ENCODE assay signal across 17 cellular contexts in genomic region chr9:99046542-99047071, GRCh38. TPM values are rescaled to one million over a fixed set of nuclear protein-coding genes. Genes with fewer than 3 reads are reported as not detected.
DNase-seq lines count a peak whose midpoint lies in the region; ATAC-seq and TF ChIP-seq lines count a peak whose summit lies in the region.
"Had no signal": no experiment of that assay in that cellular context is flagged by ENCODE, and none has a peak within 500 bp of the region (broad histone marks: within the 10 kb centered on the region; RNA-seq: fewer than 3 reads in every experiment).

No MANE protein-coding gene starts in this region.

- H3K9ac ChIP-seq in muscle layer of colon (ENCODE audit: low read length): no peak overlapping the region

- no peak for ATAC-seq in stimulated activated effector memory CD8-positive, alpha-beta T cell treated with anti-CD3 and anti-CD28 coated beads, Interleukin-12 subunit alpha, Interleukin-12 subunit beta, amount 100 ng/mL, for 72 hours
- no peak for ATAC-seq in HG03095 (IDR thresholded peaks at IDR 0.05; ENCODE audit: unreplicated experiment)
- ATAC-seq: A549 had no signal

- H3K27ac ChIP-seq in esophagus muscularis mucosa (replicated peaks in 1 of 4) (peak overlapping the region; percentile 40 to 66 (median 57)), muscle layer of colon (ENCODE audit: low read depth, low read length) (peak overlapping the region; percentile 81)
- H3K27ac ChIP-seq: A549, RWPE1 had no signal

- H3K4me3 Mint-ChIP-seq in stimulated activated effector memory CD8-positive, alpha-beta T cell treated with anti-CD3 and anti-CD28 coated beads, Interleukin-12 subunit alpha, Interleukin-12 subunit beta, amount 100 ng/mL, for 72 hours: no peak overlapping the region
- H3K4me3 Mint-ChIP-seq in endothelial cell (ENCODE audit: unreplicated experiment): no peak overlapping the region
- H3K4me3 Mint-ChIP-seq in Calu3 (ENCODE audit: low read depth, unreplicated experiment): no peak overlapping the region
- H3K4me3 Mint-ChIP-seq: CD4-positive, CD25-positive, alpha-beta regulatory T cell had no signal

- intact Hi-C loops in esophagus muscularis mucosa (cut with DNase I): no loop called here
- intact Hi-C loops in Calu3 (cut with micrococcal nuclease; ENCODE audit: unreplicated experiment): no loop called here

- peaks cover 22 to 98% (median 52%) of the 10 kb centered on the region in 4 donors for H3K36me3 ChIP-seq in esophagus muscularis mucosa
- peaks cover 52% of the 10 kb centered on the region for H3K36me3 ChIP-seq in muscle layer of colon (ENCODE audit: insufficient read depth, low read length)
- H3K36me3 ChIP-seq: HAP-1 had no signal

- DNase-seq in Ammon's horn (ENCODE audit: low spot score) (peak; percentile 16), esophagus muscularis mucosa (ENCODE audit: extremely low spot score) (no peak), globus pallidus (ENCODE audit: low spot score) (no peak), endothelial cell (ENCODE audit: low spot score) (no peak), Calu3 (no peak)
- DNase-seq in stimulated activated effector memory CD8-positive, alpha-beta T cell treated with anti-CD3 and anti-CD28 coated beads, Interleukin-12 subunit alpha, Interleukin-12 subunit beta, amount 100 ng/mL, for 72 hours (ENCODE audit: low spot score in 2 of 2): no peak
- DNase-seq: CD4-positive, CD25-positive, alpha-beta regulatory T cell; KG1; NCI-H1417 treated with DMSO at 0.1 percent for 48 hours; NCI-H2029; NCI-H510A; NCI-H774 had no signal

- H3K36me3 Mint-ChIP-seq in stimulated activated effector memory CD8-positive, alpha-beta T cell treated with anti-CD3 and anti-CD28 coated beads, Interleukin-12 subunit alpha, Interleukin-12 subunit beta, amount 100 ng/mL, for 72 hours: no peaks in the 10 kb centered on the region
- H3K36me3 Mint-ChIP-seq in endothelial cell (ENCODE audit: low read depth, unreplicated experiment) (peaks cover 34% of the 10 kb centered on the region), Calu3 (ENCODE audit: insufficient read depth, unreplicated experiment) (no peaks in the 10 kb centered on the region)

- H3K9me3 Mint-ChIP-seq in stimulated activated effector memory CD8-positive, alpha-beta T cell treated with anti-CD3 and anti-CD28 coated beads, Interleukin-12 subunit alpha, Interleukin-12 subunit beta, amount 100 ng/mL, for 72 hours: peaks cover 5% of the 10 kb centered on the region
- H3K9me3 Mint-ChIP-seq in endothelial cell (ENCODE audit: unreplicated experiment) (no peaks in the 10 kb centered on the region), Calu3 (ENCODE audit: low read depth, unreplicated experiment) (no peaks in the 10 kb centered on the region)

- H3K4me1 ChIP-seq in esophagus muscularis mucosa: peaks cover 0 to 8% (median 3%) of the 10 kb centered on the region in 4 donors
- H3K4me1 ChIP-seq in muscle layer of colon (ENCODE audit: insufficient read depth, low read length): peaks cover 20% of the 10 kb centered on the region
- H3K4me1 ChIP-seq: HAP-1 had no signal

- WGBS in esophagus muscularis mucosa: 83% methylated on average over 5 of the region's 5 CpGs

- H3K9me3 ChIP-seq in esophagus muscularis mucosa (peaks cover 0 to 10% (median 3%) of the 10 kb centered on the region in 4 donors), muscle layer of colon (ENCODE audit: low read length) (peaks cover 7% of the 10 kb centered on the region)
- H3K9me3 ChIP-seq: A549, HAP-1 had no signal

- no peak for TF ChIP-seq CTCF in esophagus muscularis mucosa (IDR thresholded peaks at IDR 0.05)
- no peak for TF ChIP-seq CTCF in endothelial cell (IDR thresholded peaks at IDR 0.05; ENCODE audit: unreplicated experiment)
- no peak for TF ChIP-seq CTCF in Calu3 (IDR thresholded peaks at IDR 0.05; ENCODE audit: unreplicated experiment)

- H3K27me3 ChIP-seq in esophagus muscularis mucosa: no peaks in the 10 kb centered on the region
- no peaks in the 10 kb centered on the region for H3K27me3 ChIP-seq in muscle layer of colon (ENCODE audit: control insufficient read depth in 1 of 2, insufficient read depth in 2 of 2, low read length in 2 of 2)

- CTCF ChIA-PET in Calu3 (lab: Charles Lee): no interaction called here

- TF ChIP-seq POLR2A in esophagus muscularis mucosa (IDR thresholded peaks at IDR 0.05; ENCODE audit: low read depth): no peak

- H3K4me1 Mint-ChIP-seq in stimulated activated effector memory CD8-positive, alpha-beta T cell treated with anti-CD3 and anti-CD28 coated beads, Interleukin-12 subunit alpha, Interleukin-12 subunit beta, amount 100 ng/mL, for 72 hours: peaks cover 55% of the 10 kb centered on the region
- H3K4me1 Mint-ChIP-seq in endothelial cell (ENCODE audit: unreplicated experiment) (no peaks in the 10 kb centered on the region), Calu3 (ENCODE audit: low read depth, unreplicated experiment) (no peaks in the 10 kb centered on the region)

- no TSS peak for BruUV-seq in Calu3 (replicated peaks; lab: Mats Ljungman, UMichigan)

- TF ChIP-seq EP300 in esophagus muscularis mucosa (IDR thresholded peaks at IDR 0.05): no peak

- peak overlapping the region; percentile 38 for H3K27ac Mint-ChIP-seq in stimulated activated effector memory CD8-positive, alpha-beta T cell treated with anti-CD3 and anti-CD28 coated beads, Interleukin-12 subunit alpha, Interleukin-12 subunit beta, amount 100 ng/mL, for 72 hours
- H3K27ac Mint-ChIP-seq in endothelial cell (ENCODE audit: unreplicated experiment) (no peak overlapping the region), Calu3 (ENCODE audit: unreplicated experiment) (no peak overlapping the region)
- H3K27ac Mint-ChIP-seq: CD4-positive, CD25-positive, alpha-beta regulatory T cell had no signal

- H3K4me3 ChIP-seq in esophagus muscularis mucosa (no peak overlapping the region), muscle layer of colon (ENCODE audit: low read depth in 1 of 2, low read length in 2 of 2) (no peak overlapping the region)
- H3K4me3 ChIP-seq: A549, HAP-1 had no signal

- peaks cover 2% of the 10 kb centered on the region for H3K27me3 Mint-ChIP-seq in endothelial cell (ENCODE audit: unreplicated experiment)
- peaks cover 43% of the 10 kb centered on the region for H3K27me3 Mint-ChIP-seq in Calu3 (ENCODE audit: unreplicated experiment)
- H3K27me3 Mint-ChIP-seq: CD4-positive, CD25-positive, alpha-beta regulatory T cell had no signal

RNA-seq across cellular contexts. Expression of gene TGFBR1, which starts 58.3 kb away (rescaled TPM):
- total RNA-seq in esophagus muscularis mucosa (10 to 100 TPM; 33.7 to 63.1 (median 48.1) TPM), endothelial cell (ENCODE audit: unreplicated experiment) (206 TPM), Calu3 (2022) (19.4 and 22.6 TPM in 2 replicates)
